Comparison of ENCODE assay signal across 2 cellular contexts in genomic region chr4:179624768-179625181, GRCh38.
TF ChIP-seq lines count a peak whose summit lies in the region.

No MANE protein-coding gene starts in this region.

TF ChIP-seq in HCT116, 20 proteins besides CTCF, POLR2A, EP300 and RAD21 (continued from another document):
- TF ChIP-seq FOSL1 (IDR thresholded peaks at IDR 0.05; ENCODE audit: low read depth) (no peak), ATF3 (IDR thresholded peaks at IDR 0.05) (no peak), CEBPB (IDR thresholded peaks at IDR 0.05; ENCODE audit: low read depth) (no peak), ELF1 (IDR thresholded peaks at IDR 0.05; ENCODE audit: borderline replicate concordance, low read depth) (no peak), CBX3 (IDR thresholded peaks at IDR 0.05; ENCODE audit: low read depth) (no peak), SIN3A (IDR thresholded peaks at IDR 0.05; ENCODE audit: low read depth) (no peak)

TF ChIP-seq in H1, 55 proteins besides CTCF, POLR2A, EP300 and RAD21 (continued from another document):
- TF ChIP-seq GABPA (IDR thresholded peaks at IDR 0.05; ENCODE audit: borderline replicate concordance, insufficient read depth, low read length) = no peak
- TF ChIP-seq SIX5 (IDR thresholded peaks at IDR 0.05; ENCODE audit: low read depth, low read length) = no peak
- no peak for TF ChIP-seq SP1 (IDR thresholded peaks at IDR 0.05; ENCODE audit: low read depth, low read length)
- no peak for TF ChIP-seq TAF1 (IDR thresholded peaks at IDR 0.05; ENCODE audit: low read depth, low read length)
- TF ChIP-seq SIRT6 (IDR thresholded peaks at IDR 0.05; ENCODE audit: low read length) = no peak
- TF ChIP-seq CHD1 (IDR thresholded peaks at IDR 0.05; ENCODE audit: low read depth, low read length) = no peak
- TF ChIP-seq POLR2AphosphoS5 (IDR thresholded peaks at IDR 0.05; ENCODE audit: low read depth, low read length) = no peak
TF ChIP-seq in H1: peak in this region for 0.
